Comparison of ENCODE assay signal across 1 cellular context in genomic region chr11:554824-555499, GRCh38.
TF ChIP-seq lines count a peak whose summit lies in the region.

No MANE protein-coding gene starts in this region.

TF ChIP-seq in HepG2, 621 proteins besides CTCF, POLR2A, EP300 and RAD21 (continued from another document and continues in another):
- TF ChIP-seq CERS6 (CRISPR knock-in tag; IDR thresholded peaks at IDR 0.05) (no peak), GABPA (IDR thresholded peaks at IDR 0.05; ENCODE audit: low read depth, low read length) (no peak), GABPA (CRISPR knock-in tag; IDR thresholded peaks at IDR 0.05; ENCODE audit: low read depth) (peak; percentile 51; the same call in 1 of the 2 replicates), POLR2AphosphoS2 (IDR thresholded peaks at IDR 0.05; ENCODE audit: low read depth, low read length) (no peak), MNT (IDR thresholded peaks at IDR 0.05) (no peak), SIX4 (CRISPR knock-in tag; IDR thresholded peaks at IDR 0.05) (no peak), FOXK2 (IDR thresholded peaks at IDR 0.05) (no peak), ZNF446 (CRISPR knock-in tag; IDR thresholded peaks at IDR 0.05) (no peak), ATF6 (CRISPR knock-in tag; conservative IDR thresholded peaks at IDR 0.05) (no peak), U2AF1 (optimal IDR thresholded peaks at IDR 0.05; ENCODE audit: low read depth, low read length) (no peak), RBFOX2 (IDR thresholded peaks at IDR 0.05; ENCODE audit: low read depth, low read length) (no peak), SNAI1 (CRISPR knock-in tag; IDR thresholded peaks at IDR 0.05; ENCODE audit: borderline replicate concordance) (no peak), ZNF672 (CRISPR knock-in tag; IDR thresholded peaks at IDR 0.05) (no peak), ZUFSP (CRISPR knock-in tag; IDR thresholded peaks at IDR 0.05; ENCODE audit: borderline replicate concordance) (no peak), ARID2 (CRISPR knock-in tag; IDR thresholded peaks at IDR 0.05; ENCODE audit: borderline replicate concordance) (no peak), PHF20 (CRISPR knock-in tag; IDR thresholded peaks at IDR 0.05) (no peak), ZNF337 (CRISPR knock-in tag; IDR thresholded peaks at IDR 0.05; ENCODE audit: borderline replicate concordance, low read depth) (no peak), ZNF224 (CRISPR knock-in tag; IDR thresholded peaks at IDR 0.05) (no peak), NCOA1 (CRISPR knock-in tag; IDR thresholded peaks at IDR 0.05) (no peak), ZNF501 (CRISPR knock-in tag; IDR thresholded peaks at IDR 0.05) (no peak), ZNF318 (CRISPR knock-in tag; IDR thresholded peaks at IDR 0.05) (no peak), HDAC1 (CRISPR knock-in tag; IDR thresholded peaks at IDR 0.05) (peak; percentile 43; the same call in 1 of the 2 replicates), THAP9 (CRISPR knock-in tag; IDR thresholded peaks at IDR 0.05; ENCODE audit: borderline replicate concordance) (no peak), U2AF2 (IDR thresholded peaks at IDR 0.05; ENCODE audit: low read depth, low read length) (no peak), ZBTB7B (CRISPR knock-in tag; IDR thresholded peaks at IDR 0.05) (peak; percentile 63; the same call in 1 of the 2 replicates), ZNF484 (CRISPR knock-in tag; IDR thresholded peaks at IDR 0.05; ENCODE audit: borderline replicate concordance, low read depth) (no peak), ZNF747 (CRISPR knock-in tag; IDR thresholded peaks at IDR 0.05; ENCODE audit: borderline replicate concordance) (no peak), RNF219 (CRISPR knock-in tag; IDR thresholded peaks at IDR 0.05) (no peak), ZBTB39 (CRISPR knock-in tag; IDR thresholded peaks at IDR 0.05) (no peak), DNMT1 (CRISPR knock-in tag; IDR thresholded peaks at IDR 0.05) (0 out of 2 replicates have a peak, but pooled peaks have one; percentile 37), SALL1 (CRISPR knock-in tag; IDR thresholded peaks at IDR 0.05) (0 out of 2 replicates have a peak, but pooled peaks have one; percentile 22), SIX1 (CRISPR knock-in tag; IDR thresholded peaks at IDR 0.05; ENCODE audit: borderline replicate concordance) (no peak)
